ENCODE assay signal across 9 cellular contexts in the genomic region with DNA sequence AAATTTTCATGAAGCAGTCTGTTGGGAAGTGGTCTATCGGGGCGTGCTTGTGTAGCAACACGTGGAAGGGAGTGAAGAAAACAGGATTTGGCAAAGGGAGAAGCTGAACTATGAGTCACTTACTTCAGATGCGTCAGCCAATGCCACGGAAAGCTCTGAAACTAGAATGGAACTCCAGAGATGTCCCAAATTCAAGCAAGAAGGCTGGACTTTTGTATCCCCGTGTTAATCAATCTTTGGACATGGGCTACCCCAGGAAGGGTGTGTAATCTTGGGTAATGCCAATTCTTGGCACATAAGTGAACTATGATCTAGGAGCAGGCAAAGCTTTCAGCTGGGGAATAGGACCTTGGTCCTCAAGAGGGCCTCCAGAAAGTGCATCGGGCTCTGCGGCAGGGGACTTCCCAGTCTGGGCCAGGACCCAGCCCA.
DNase-seq lines count a peak whose midpoint lies in the region; ATAC-seq and TF ChIP-seq lines count a peak whose summit lies in the region.
"Had no signal": no experiment of that assay in that cellular context is flagged by ENCODE, and none has a peak within 500 bp of the region (broad histone marks: within the 10 kb centered on the region; RNA-seq: fewer than 3 reads in every experiment).

No MANE protein-coding gene starts in this region.

- no peak overlapping the region for H3T11ph ChIP-seq in H9 (ENCODE audit: low read length)

- H3K4ac ChIP-seq in H9 (ENCODE audit: low read depth, low read length): no peak overlapping the region

- ATAC-seq in heart right ventricle: peak in 6 of 8 donors; percentile 14 to 66 (median 40)
- no peak for ATAC-seq in stimulated activated memory B cell treated with anti-CD40 and anti-IgM and Interleukin-4, amounts not matched to agents 10 μg/mL and 1 μg/mL and 100 μg/mL, for 72 hours

- H3K56ac ChIP-seq in H9 (ENCODE audit: insufficient read length, low read depth, low read length): no peak overlapping the region

- H3K36me3 Mint-ChIP-seq in H9 (ENCODE audit: insufficient read depth in 1 of 3, low read depth in 3 of 3): no peaks in the 10 kb centered on the region
- H3K36me3 Mint-ChIP-seq in activated T-helper 1 cell treated with anti-CD3 and anti-CD28 coated beads, Interleukin-12 subunit alpha, Interleukin-12 subunit beta, Interleukin-2, Interleukin-4 antibody, amounts not matched to agents 30 ng/mL and 10 ng/mL and 1 ng/mL, durations not matched to agents 14 hours and 24 hours and 36 hours (ENCODE audit: low read depth): peaks cover 7% of the 10 kb centered on the region
- H3K36me3 Mint-ChIP-seq in stimulated activated memory B cell treated with anti-CD40 and anti-IgM and Interleukin-4, amounts not matched to agents 10 μg/mL and 1 μg/mL and 100 μg/mL, for 72 hours: no peaks in the 10 kb centered on the region
- H3K36me3 Mint-ChIP-seq in activated naive CD8-positive, alpha-beta T cell treated with anti-CD3 and anti-CD28 coated beads for 36 hours: no peaks in the 10 kb centered on the region

- no peak overlapping the region for H3K4me3 Mint-ChIP-seq in H9
- no peak overlapping the region for H3K4me3 Mint-ChIP-seq in activated T-helper 1 cell treated with anti-CD3 and anti-CD28 coated beads, Interleukin-12 subunit alpha, Interleukin-12 subunit beta, Interleukin-2, Interleukin-4 antibody, amounts not matched to agents 30 ng/mL and 10 ng/mL and 1 ng/mL, durations not matched to agents 14 hours and 24 hours and 36 hours
- no peak overlapping the region for H3K4me3 Mint-ChIP-seq in stimulated activated memory B cell treated with anti-CD40 and anti-IgM and Interleukin-4, amounts not matched to agents 10 μg/mL and 1 μg/mL and 100 μg/mL, for 72 hours
- no peak overlapping the region for H3K4me3 Mint-ChIP-seq in activated naive CD8-positive, alpha-beta T cell treated with anti-CD3 and anti-CD28 coated beads for 36 hours

- no peaks in the 10 kb centered on the region for H3K27me3 Mint-ChIP-seq in H9 (ENCODE audit: low read depth)
- no peaks in the 10 kb centered on the region for H3K27me3 Mint-ChIP-seq in activated T-helper 1 cell treated with anti-CD3 and anti-CD28 coated beads, Interleukin-12 subunit alpha, Interleukin-12 subunit beta, Interleukin-2, Interleukin-4 antibody, amounts not matched to agents 30 ng/mL and 10 ng/mL and 1 ng/mL, durations not matched to agents 14 hours and 24 hours and 36 hours (ENCODE audit: insufficient read depth)
- peaks cover 15% of the 10 kb centered on the region for H3K27me3 Mint-ChIP-seq in stimulated activated memory B cell treated with anti-CD40 and anti-IgM and Interleukin-4, amounts not matched to agents 10 μg/mL and 1 μg/mL and 100 μg/mL, for 72 hours
- peaks cover 16% of the 10 kb centered on the region for H3K27me3 Mint-ChIP-seq in activated naive CD8-positive, alpha-beta T cell treated with anti-CD3 and anti-CD28 coated beads for 36 hours

- H3K4me3 ChIP-seq in heart right ventricle: no peak overlapping the region

- no peak overlapping the region for H3K27ac Mint-ChIP-seq in H9
- peak overlapping the region; percentile 70 for H3K27ac Mint-ChIP-seq in activated T-helper 1 cell treated with anti-CD3 and anti-CD28 coated beads, Interleukin-12 subunit alpha, Interleukin-12 subunit beta, Interleukin-2, Interleukin-4 antibody, amounts not matched to agents 30 ng/mL and 10 ng/mL and 1 ng/mL, durations not matched to agents 14 hours and 24 hours and 36 hours
- peak overlapping the region; percentile 59 for H3K27ac Mint-ChIP-seq in stimulated activated memory B cell treated with anti-CD40 and anti-IgM and Interleukin-4, amounts not matched to agents 10 μg/mL and 1 μg/mL and 100 μg/mL, for 72 hours
- H3K27ac Mint-ChIP-seq in activated naive CD8-positive, alpha-beta T cell treated with anti-CD3 and anti-CD28 coated beads for 36 hours: no peak overlapping the region

- H4K8ac ChIP-seq in H9 (replicated peaks; ENCODE audit: insufficient read length, low read depth, low read length): no peak overlapping the region

- H3K27me3 ChIP-seq in H9 (ENCODE audit: insufficient read depth, low read length): no peaks in the 10 kb centered on the region
- H3K27me3 ChIP-seq in heart right ventricle: no peaks in the 10 kb centered on the region

- no peaks in the 10 kb centered on the region for H3K9me3 Mint-ChIP-seq in H9
- H3K9me3 Mint-ChIP-seq in activated T-helper 1 cell treated with anti-CD3 and anti-CD28 coated beads, Interleukin-12 subunit alpha, Interleukin-12 subunit beta, Interleukin-2, Interleukin-4 antibody, amounts not matched to agents 30 ng/mL and 10 ng/mL and 1 ng/mL, durations not matched to agents 14 hours and 24 hours and 36 hours: peaks cover 15% of the 10 kb centered on the region
- peaks cover 13% of the 10 kb centered on the region for H3K9me3 Mint-ChIP-seq in stimulated activated memory B cell treated with anti-CD40 and anti-IgM and Interleukin-4, amounts not matched to agents 10 μg/mL and 1 μg/mL and 100 μg/mL, for 72 hours
- no peaks in the 10 kb centered on the region for H3K9me3 Mint-ChIP-seq in activated naive CD8-positive, alpha-beta T cell treated with anti-CD3 and anti-CD28 coated beads for 36 hours

- H4K20me1 ChIP-seq in H9 (ENCODE audit: control insufficient read depth, insufficient read depth, insufficient read length): no peaks in the 10 kb centered on the region

- no peaks in the 10 kb centered on the region for H3K79me2 ChIP-seq in H9 (ENCODE audit: insufficient read depth, low read length)

- intact Hi-C loops in activated T-helper 1 cell treated with anti-CD3 and anti-CD28 coated beads, Interleukin-12 subunit alpha, Interleukin-12 subunit beta, Interleukin-2, Interleukin-4 antibody, amounts not matched to agents 30 ng/mL and 10 ng/mL and 1 ng/mL, durations not matched to agents 14 hours and 24 hours and 36 hours (cut with micrococcal nuclease): no loop called here
- intact Hi-C loops in heart right ventricle (cut with DNase I): no loop called here

- no peak overlapping the region for H2BK20ac ChIP-seq in H9 (ENCODE audit: low read depth, low read length, poor library complexity, severe bottlenecking)

- no peak overlapping the region for H4K91ac ChIP-seq in H9 (ENCODE audit: insufficient read length, low read depth, low read length)

- no peak overlapping the region for H2AFZ ChIP-seq in H9 (ENCODE audit: low read length)

- H3K23ac ChIP-seq in H9 (ENCODE audit: insufficient read length, low read depth, low read length): no peak overlapping the region

- H3K9me3 ChIP-seq in H9 (ENCODE audit: control insufficient read depth, low read depth, low read length) (no peaks in the 10 kb centered on the region), heart right ventricle (peaks cover 0 to 10% (median 0%) of the 10 kb centered on the region in 11 donors)

- H3K27ac ChIP-seq in H9 (ENCODE audit: insufficient read length, low read depth, low read length): no peak overlapping the region
- peak overlapping the region in 1 of 10 donors; percentile 84 for H3K27ac ChIP-seq in heart right ventricle

- no peak overlapping the region for H2BK5ac ChIP-seq in H9 (ENCODE audit: insufficient read length, low read length)

- no peak overlapping the region for H3K18ac ChIP-seq in H9 (ENCODE audit: insufficient read length, low read depth, low read length)

- H2BK120ac ChIP-seq in H9 (ENCODE audit: low read depth, low read length, poor library complexity, severe bottlenecking): no peak overlapping the region

- DNase-seq in H9 (peak; percentile 7), heart right ventricle (peak in 1 of 2 donors; percentile 11), occipital lobe (lab: John Stamatoyannopoulos, UW) (no peak), NOMO-1 treated with DMSO at 0.1 percent for 48 hours (lab: John Stamatoyannopoulos, UW; ENCODE audit: unreplicated experiment) (no peak)
- no peak for DNase-seq in activated T-helper 1 cell treated with anti-CD3 and anti-CD28 coated beads, Interleukin-12 subunit alpha, Interleukin-12 subunit beta, Interleukin-2, Interleukin-4 antibody, amounts not matched to agents 30 ng/mL and 10 ng/mL and 1 ng/mL, durations not matched to agents 14 hours and 24 hours and 36 hours (ENCODE audit: low spot score)
- DNase-seq in stimulated activated CD4-positive, alpha-beta T cell treated with anti-CD3 and anti-CD28 coated beads, Interleukin-2, amount 100 ng/mL, for 48 hours: no peak
- no peak for DNase-seq in activated naive CD8-positive, alpha-beta T cell treated with anti-CD3 and anti-CD28 coated beads for 36 hours
- DNase-seq: RPMI8226 had no signal

- TF ChIP-seq CTCF in H9 (conservative IDR thresholded peaks at IDR 0.05) (no peak), heart right ventricle (IDR thresholded peaks at IDR 0.05) (no peak)

- no peaks in the 10 kb centered on the region for H3K23me2 ChIP-seq in H9 (ENCODE audit: insufficient read length, low read depth, low read length, poor library complexity, severe bottlenecking)

- no peak overlapping the region for H4K5ac ChIP-seq in H9 (ENCODE audit: insufficient read length, low read depth, low read length)

- peak overlapping the region; percentile 37 for H2BK12ac ChIP-seq in H9 (ENCODE audit: insufficient read length, low read depth, low read length)

- H2BK15ac ChIP-seq in H9 (ENCODE audit: low read depth, low read length): no peak overlapping the region

- no peak overlapping the region for H3K4me2 ChIP-seq in H9 (ENCODE audit: insufficient read depth, insufficient read length, low read length)

- no peaks in the 10 kb centered on the region for H3K79me1 ChIP-seq in H9 (ENCODE audit: insufficient read depth, low read depth, low read length, poor library complexity, severe bottlenecking)

- no peak overlapping the region for H2AK5ac ChIP-seq in H9 (ENCODE audit: insufficient read length, low read length)

- H3K4me1 Mint-ChIP-seq in H9: peaks cover 42 to 44% of the 10 kb centered on the region in 2 experiments
- peaks cover 46% of the 10 kb centered on the region for H3K4me1 Mint-ChIP-seq in activated T-helper 1 cell treated with anti-CD3 and anti-CD28 coated beads, Interleukin-12 subunit alpha, Interleukin-12 subunit beta, Interleukin-2, Interleukin-4 antibody, amounts not matched to agents 30 ng/mL and 10 ng/mL and 1 ng/mL, durations not matched to agents 14 hours and 24 hours and 36 hours (ENCODE audit: low read depth)
- peaks cover 50% of the 10 kb centered on the region for H3K4me1 Mint-ChIP-seq in stimulated activated memory B cell treated with anti-CD40 and anti-IgM and Interleukin-4, amounts not matched to agents 10 μg/mL and 1 μg/mL and 100 μg/mL, for 72 hours
- H3K4me1 Mint-ChIP-seq in activated naive CD8-positive, alpha-beta T cell treated with anti-CD3 and anti-CD28 coated beads for 36 hours: peaks cover 16% of the 10 kb centered on the region

- peaks cover 5% of the 10 kb centered on the region; the same call in 1 of the 2 replicates for H3K4me1 ChIP-seq in H9 (ENCODE audit: insufficient read depth, low read length)
- H3K4me1 ChIP-seq in heart right ventricle: peaks cover 0 to 32% (median 4%) of the 10 kb centered on the region in 9 donors

- WGBS in H9 (ENCODE audit: extremely low coverage, insufficient read length, low lambda C conversion rate): no CpG with 5 or more reads among the region's 8 CpGs
- WGBS in heart right ventricle, 2 donors: 61 to 79% methylated on average over 8 of the region's 8 CpGs

- no peak overlapping the region for H3K14ac ChIP-seq in H9 (ENCODE audit: insufficient read depth, low read length)

- H3K36me3 ChIP-seq in heart right ventricle: no peaks in the 10 kb centered on the region

- H3K9ac ChIP-seq in H9 (ENCODE audit: extremely low read depth, insufficient read length, low read length): no peak overlapping the region

Comparison
In these comparisons a context has a peak if more than half of its experiments do, and no peak if none do; other contexts are left out.
1. H3K27ac Mint-ChIP-seq: peak in activated T-helper 1 cell treated with anti-CD3 and anti-CD28 coated beads, Interleukin-12 subunit alpha, Interleukin-12 subunit beta, Interleukin-2, Interleukin-4 antibody, amounts not matched to agents 30 ng/mL and 10 ng/mL and 1 ng/mL, durations not matched to agents 14 hours and 24 hours and 36 hours (single experiment) and stimulated activated memory B cell treated with anti-CD40 and anti-IgM and Interleukin-4, amounts not matched to agents 10 μg/mL and 1 μg/mL and 100 μg/mL, for 72 hours (single experiment); none in H9 (0 of 3) and activated naive CD8-positive, alpha-beta T cell treated with anti-CD3 and anti-CD28 coated beads for 36 hours (single experiment).